Comparison of ENCODE assay signal across 1 cellular context in the genomic region with DNA sequence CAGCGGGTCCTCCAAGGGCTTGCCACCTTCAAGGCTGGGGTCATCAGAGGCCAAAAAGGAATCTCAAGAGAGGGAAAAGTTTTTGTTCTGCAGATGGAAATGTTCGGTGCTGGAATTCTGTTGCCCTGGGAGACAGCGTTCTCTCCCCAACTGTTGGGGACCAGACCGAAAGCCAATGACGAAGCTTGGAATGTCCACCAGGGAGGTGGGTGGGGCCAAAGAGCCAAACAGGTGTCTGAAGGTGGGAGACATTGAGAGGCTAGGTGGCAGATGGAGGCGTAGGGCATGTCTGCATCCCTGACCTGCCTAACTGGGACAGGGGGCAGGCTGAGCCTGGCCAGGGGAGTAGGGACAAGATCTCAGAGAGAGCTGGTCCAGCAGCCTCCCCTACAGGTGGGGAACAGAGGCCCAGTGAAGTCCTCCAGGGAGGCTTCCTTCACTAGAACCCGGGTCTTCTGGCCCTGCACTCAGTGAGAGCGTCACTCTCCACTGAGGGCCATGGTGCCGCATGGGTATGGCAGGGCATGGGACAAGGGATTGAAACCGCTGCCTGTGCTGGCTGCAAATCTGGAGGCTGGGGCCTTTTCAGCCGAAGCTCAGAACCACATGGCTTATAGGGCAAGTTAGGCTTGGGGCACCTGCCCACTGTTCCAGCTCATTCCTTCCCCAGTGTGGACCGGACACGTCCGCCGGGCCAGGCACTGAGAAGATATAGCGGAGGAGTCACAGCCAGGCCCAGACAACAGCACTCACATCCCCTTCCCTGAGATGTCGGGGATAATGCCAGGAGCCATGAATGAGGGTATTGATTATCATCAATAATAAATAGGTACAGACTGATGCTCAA.
TF ChIP-seq lines count a peak whose summit lies in the region.

No MANE protein-coding gene starts in this region.

TF ChIP-seq in GM23338, 12 proteins besides CTCF, POLR2A, EP300 and RAD21:
- TF ChIP-seq ZNF331 (CRISPR knock-in tag; IDR thresholded peaks at IDR 0.05; ENCODE audit: low read depth) (no peak), NANOG (IDR thresholded peaks at IDR 0.05; ENCODE audit: borderline replicate concordance) (no peak), POLR2AphosphoS5 (IDR thresholded peaks at IDR 0.05; ENCODE audit: low read depth) (no peak), EZH2phosphoT487 (IDR thresholded peaks at IDR 0.05; ENCODE audit: unreplicated experiment) (no peak), JUNB (IDR thresholded peaks at IDR 0.05; ENCODE audit: unreplicated experiment) (no peak), EZH2 (IDR thresholded peaks at IDR 0.05; ENCODE audit: low read depth, unreplicated experiment) (no peak), STAT1 (IDR thresholded peaks at IDR 0.05; ENCODE audit: unreplicated experiment) (no peak), ZNF114 (CRISPR knock-in tag; IDR thresholded peaks at IDR 0.05) (no peak), CREB1 (CRISPR knock-in tag; IDR thresholded peaks at IDR 0.05; ENCODE audit: low read depth) (no peak)
- TF ChIP-seq, protein P1, sequence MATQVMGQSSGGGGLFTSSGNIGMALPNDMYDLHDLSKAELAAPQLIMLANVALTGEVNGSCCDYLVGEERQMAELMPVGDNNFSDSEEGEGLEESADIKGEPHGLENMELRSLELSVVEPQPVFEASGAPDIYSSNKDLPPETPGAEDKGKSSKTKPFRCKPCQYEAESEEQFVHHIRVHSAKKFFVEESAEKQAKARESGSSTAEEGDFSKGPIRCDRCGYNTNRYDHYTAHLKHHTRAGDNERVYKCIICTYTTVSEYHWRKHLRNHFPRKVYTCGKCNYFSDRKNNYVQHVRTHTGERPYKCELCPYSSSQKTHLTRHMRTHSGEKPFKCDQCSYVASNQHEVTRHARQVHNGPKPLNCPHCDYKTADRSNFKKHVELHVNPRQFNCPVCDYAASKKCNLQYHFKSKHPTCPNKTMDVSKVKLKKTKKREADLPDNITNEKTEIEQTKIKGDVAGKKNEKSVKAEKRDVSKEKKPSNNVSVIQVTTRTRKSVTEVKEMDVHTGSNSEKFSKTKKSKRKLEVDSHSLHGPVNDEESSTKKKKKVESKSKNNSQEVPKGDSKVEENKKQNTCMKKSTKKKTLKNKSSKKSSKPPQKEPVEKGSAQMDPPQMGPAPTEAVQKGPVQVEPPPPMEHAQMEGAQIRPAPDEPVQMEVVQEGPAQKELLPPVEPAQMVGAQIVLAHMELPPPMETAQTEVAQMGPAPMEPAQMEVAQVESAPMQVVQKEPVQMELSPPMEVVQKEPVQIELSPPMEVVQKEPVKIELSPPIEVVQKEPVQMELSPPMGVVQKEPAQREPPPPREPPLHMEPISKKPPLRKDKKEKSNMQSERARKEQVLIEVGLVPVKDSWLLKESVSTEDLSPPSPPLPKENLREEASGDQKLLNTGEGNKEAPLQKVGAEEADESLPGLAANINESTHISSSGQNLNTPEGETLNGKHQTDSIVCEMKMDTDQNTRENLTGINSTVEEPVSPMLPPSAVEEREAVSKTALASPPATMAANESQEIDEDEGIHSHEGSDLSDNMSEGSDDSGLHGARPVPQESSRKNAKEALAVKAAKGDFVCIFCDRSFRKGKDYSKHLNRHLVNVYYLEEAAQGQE (IDR thresholded peaks at IDR 0.05; ENCODE audit: unreplicated experiment) = no peak
- TF ChIP-seq, protein P2, sequence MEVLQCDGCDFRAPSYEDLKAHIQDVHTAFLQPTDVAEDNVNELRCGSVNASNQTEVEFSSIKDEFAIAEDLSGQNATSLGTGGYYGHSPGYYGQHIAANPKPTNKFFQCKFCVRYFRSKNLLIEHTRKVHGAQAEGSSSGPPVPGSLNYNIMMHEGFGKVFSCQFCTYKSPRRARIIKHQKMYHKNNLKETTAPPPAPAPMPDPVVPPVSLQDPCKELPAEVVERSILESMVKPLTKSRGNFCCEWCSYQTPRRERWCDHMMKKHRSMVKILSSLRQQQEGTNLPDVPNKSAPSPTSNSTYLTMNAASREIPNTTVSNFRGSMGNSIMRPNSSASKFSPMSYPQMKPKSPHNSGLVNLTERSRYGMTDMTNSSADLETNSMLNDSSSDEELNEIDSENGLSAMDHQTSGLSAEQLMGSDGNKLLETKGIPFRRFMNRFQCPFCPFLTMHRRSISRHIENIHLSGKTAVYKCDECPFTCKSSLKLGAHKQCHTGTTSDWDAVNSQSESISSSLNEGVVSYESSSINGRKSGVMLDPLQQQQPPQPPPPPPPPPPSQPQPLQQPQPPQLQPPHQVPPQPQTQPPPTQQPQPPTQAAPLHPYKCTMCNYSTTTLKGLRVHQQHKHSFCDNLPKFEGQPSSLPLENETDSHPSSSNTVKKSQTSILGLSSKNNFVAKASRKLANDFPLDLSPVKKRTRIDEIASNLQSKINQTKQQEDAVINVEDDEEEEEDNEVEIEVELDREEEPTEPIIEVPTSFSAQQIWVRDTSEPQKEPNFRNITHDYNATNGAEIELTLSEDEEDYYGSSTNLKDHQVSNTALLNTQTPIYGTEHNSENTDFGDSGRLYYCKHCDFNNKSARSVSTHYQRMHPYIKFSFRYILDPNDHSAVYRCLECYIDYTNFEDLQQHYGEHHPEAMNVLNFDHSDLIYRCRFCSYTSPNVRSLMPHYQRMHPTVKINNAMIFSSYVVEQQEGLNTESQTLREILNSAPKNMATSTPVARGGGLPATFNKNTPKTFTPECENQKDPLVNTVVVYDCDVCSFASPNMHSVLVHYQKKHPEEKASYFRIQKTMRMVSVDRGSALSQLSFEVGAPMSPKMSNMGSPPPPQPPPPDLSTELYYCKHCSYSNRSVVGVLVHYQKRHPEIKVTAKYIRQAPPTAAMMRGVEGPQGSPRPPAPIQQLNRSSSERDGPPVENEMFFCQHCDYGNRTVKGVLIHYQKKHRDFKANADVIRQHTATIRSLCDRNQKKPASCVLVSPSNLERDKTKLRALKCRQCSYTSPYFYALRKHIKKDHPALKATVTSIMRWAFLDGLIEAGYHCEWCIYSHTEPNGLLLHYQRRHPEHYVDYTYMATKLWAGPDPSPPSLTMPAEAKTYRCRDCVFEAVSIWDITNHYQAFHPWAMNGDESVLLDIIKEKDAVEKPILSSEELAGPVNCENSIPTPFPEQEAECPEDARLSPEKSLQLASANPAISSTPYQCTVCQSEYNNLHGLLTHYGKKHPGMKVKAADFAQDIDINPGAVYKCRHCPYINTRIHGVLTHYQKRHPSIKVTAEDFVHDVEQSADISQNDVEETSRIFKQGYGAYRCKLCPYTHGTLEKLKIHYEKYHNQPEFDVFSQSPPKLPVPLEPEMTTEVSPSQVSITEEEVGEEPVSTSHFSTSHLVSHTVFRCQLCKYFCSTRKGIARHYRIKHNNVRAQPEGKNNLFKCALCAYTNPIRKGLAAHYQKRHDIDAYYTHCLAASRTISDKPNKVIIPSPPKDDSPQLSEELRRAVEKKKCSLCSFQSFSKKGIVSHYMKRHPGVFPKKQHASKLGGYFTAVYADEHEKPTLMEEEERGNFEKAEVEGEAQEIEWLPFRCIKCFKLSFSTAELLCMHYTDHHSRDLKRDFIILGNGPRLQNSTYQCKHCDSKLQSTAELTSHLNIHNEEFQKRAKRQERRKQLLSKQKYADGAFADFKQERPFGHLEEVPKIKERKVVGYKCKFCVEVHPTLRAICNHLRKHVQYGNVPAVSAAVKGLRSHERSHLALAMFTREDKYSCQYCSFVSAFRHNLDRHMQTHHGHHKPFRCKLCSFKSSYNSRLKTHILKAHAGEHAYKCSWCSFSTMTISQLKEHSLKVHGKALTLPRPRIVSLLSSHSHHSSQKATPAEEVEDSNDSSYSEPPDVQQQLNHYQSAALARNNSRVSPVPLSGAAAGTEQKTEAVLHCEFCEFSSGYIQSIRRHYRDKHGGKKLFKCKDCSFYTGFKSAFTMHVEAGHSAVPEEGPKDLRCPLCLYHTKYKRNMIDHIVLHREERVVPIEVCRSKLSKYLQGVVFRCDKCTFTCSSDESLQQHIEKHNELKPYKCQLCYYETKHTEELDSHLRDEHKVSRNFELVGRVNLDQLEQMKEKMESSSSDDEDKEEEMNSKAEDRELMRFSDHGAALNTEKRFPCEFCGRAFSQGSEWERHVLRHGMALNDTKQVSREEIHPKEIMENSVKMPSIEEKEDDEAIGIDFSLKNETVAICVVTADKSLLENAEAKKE (CRISPR knock-in tag; IDR thresholded peaks at IDR 0.05) = no peak
- TF ChIP-seq, protein P3, sequence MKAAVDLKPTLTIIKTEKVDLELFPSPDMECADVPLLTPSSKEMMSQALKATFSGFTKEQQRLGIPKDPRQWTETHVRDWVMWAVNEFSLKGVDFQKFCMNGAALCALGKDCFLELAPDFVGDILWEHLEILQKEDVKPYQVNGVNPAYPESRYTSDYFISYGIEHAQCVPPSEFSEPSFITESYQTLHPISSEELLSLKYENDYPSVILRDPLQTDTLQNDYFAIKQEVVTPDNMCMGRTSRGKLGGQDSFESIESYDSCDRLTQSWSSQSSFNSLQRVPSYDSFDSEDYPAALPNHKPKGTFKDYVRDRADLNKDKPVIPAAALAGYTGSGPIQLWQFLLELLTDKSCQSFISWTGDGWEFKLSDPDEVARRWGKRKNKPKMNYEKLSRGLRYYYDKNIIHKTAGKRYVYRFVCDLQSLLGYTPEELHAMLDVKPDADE (IDR thresholded peaks at IDR 0.05) = no peak
